Comparison of ENCODE assay signal across 8 cellular contexts in the genomic region with DNA sequence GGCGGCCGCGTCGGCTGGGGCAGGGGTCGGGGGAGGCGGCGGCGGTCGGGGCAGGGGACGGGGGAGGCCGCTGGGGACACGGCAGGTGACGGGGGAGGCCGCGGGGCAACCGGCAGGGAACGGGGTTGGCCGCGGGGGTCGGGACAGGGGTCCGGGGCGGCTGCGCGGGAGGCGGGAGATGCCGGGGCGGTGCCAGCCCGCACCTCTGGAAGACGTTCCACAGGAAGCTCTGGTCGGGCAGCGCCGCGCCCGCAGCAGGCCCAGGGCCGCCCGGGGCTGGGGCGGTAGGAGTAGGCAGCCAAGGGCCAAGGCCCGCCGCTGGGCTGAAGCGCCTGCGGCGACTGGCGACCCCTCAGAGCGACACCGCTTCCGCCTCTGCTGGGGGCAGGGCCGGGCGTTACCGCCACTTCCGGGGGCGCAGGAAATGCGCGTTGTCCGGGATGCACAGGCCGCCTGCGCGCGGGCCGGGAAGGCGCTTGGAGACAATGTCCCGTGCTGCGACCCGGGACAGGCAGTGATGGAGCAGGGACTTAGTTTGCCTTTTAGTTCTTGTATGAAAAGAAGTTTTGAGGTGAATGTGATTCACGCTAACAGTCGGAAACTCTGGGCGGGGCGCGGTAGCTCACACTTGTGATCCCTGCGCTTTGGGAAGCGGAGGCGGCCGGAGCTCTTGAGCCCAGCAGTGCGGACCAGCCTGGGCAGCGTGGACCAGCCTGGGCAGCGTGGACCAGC.
DNase-seq lines count a peak whose midpoint lies in the region; ATAC-seq and TF ChIP-seq lines count a peak whose summit lies in the region.

No MANE protein-coding gene starts in this region.

- TF ChIP-seq RAD21 in SK-N-SH (IDR thresholded peaks at IDR 0.05; ENCODE audit: low read length) = no peak

- H3K4me1 ChIP-seq in GM23248 (ENCODE audit: insufficient read depth) (no peaks in the 10 kb centered on the region), SK-N-SH (ENCODE audit: control insufficient read depth in 1 of 2, insufficient read depth in 2 of 2, low read depth in 1 of 2, low read length in 1 of 2) (peaks cover 0 to 5% of the 10 kb centered on the region in 2 experiments; a peak in 1 of 4 replicates), heart right ventricle (peaks cover 0 to 11% (median 6%) of the 10 kb centered on the region in 9 donors)

- H2AFZ ChIP-seq in GM23248 (peak overlapping the region; percentile 91), SK-N-SH (ENCODE audit: low read depth) (peak overlapping the region; percentile 85)

- H3K36me3 ChIP-seq in GM23248 (ENCODE audit: low read depth) (no peaks in the 10 kb centered on the region), SK-N-SH (replicated peaks in 1 of 2; ENCODE audit: control insufficient read depth in 1 of 2, insufficient read depth in 2 of 2, low read length in 1 of 2) (no peaks in the 10 kb centered on the region), heart right ventricle (peaks cover 0 to 14% (median 0%) of the 10 kb centered on the region in 9 donors)

- H3K4me3 ChIP-seq in GM23248 (peak overlapping the region; percentile 79), SK-N-SH (ENCODE audit: low read depth in 2 of 2, low read length in 1 of 2) (peak overlapping the region; percentile 68), heart right ventricle (peak overlapping the region; percentile 24 to 92 (median 77))

- no peaks in the 10 kb centered on the region for H3K9me2 ChIP-seq in GM23248 (ENCODE audit: insufficient read depth)
- no peaks in the 10 kb centered on the region for H3K9me2 ChIP-seq in SK-N-SH

- TF ChIP-seq EP300 in SK-N-SH (IDR thresholded peaks at IDR 0.05; ENCODE audit: borderline replicate concordance in 1 of 2, low read depth in 1 of 2, low read length in 1 of 2) = peak in 1 of 2 experiments; percentile 26; a peak in 1 of 4 replicates

- H3K27me3 Mint-ChIP-seq in type B pancreatic cell = peaks cover 3% of the 10 kb centered on the region

- H3K9me3 ChIP-seq in GM23248 (ENCODE audit: low read depth) (no peaks in the 10 kb centered on the region), SK-N-SH (no peaks in the 10 kb centered on the region), heart right ventricle (no peaks in the 10 kb centered on the region)

- H3K4me1 Mint-ChIP-seq in type B pancreatic cell (ENCODE audit: unreplicated experiment) = peaks cover 11% of the 10 kb centered on the region

- CTCF ChIA-PET in SK-N-SH (lab: Yijun Ruan, JAX) = interaction anchor here (1.0 kb wide), 2 partner anchors 11 to 425 kb away, joined by 3 to 4 read pairs; no protein-coding TSS in a partner anchor

- no peaks in the 10 kb centered on the region for H3K9me3 Mint-ChIP-seq in type B pancreatic cell

- H4K20me1 ChIP-seq in GM23248 (ENCODE audit: insufficient read depth) (no peaks in the 10 kb centered on the region), SK-N-SH (ENCODE audit: insufficient read depth) (no peaks in the 10 kb centered on the region)

- peak overlapping the region; percentile 93 for H3K4me3 Mint-ChIP-seq in type B pancreatic cell

- in situ Hi-C loops in GM23248 (cut with MboI) = loop anchor here (25.0 kb wide), 1 partner anchor 696 kb away; no protein-coding TSS in a partner anchor

- peak; percentile 95 to 99 (median 98) for ATAC-seq in heart right ventricle

- no peaks in the 10 kb centered on the region for H3K36me3 Mint-ChIP-seq in type B pancreatic cell

- H3K4me2 ChIP-seq in GM23248 (ENCODE audit: unreplicated experiment) (peak overlapping the region; percentile 83), SK-N-SH (peak overlapping the region; percentile 88)

- H3F3A ChIP-seq in GM23248 (ENCODE audit: insufficient read depth) (no peaks in the 10 kb centered on the region), SK-N-SH (replicated peaks; ENCODE audit: insufficient read depth) (no peaks in the 10 kb centered on the region)

- intact Hi-C loops in heart right ventricle (cut with DNase I) = no loop called here

- peak; percentile 75 for DNase-seq in EL
- peak; percentile 89 for DNase-seq in GM23248
- DNase-seq in LoVo (ENCODE audit: low spot score) = peak; percentile 85
- peak; percentile 93 for DNase-seq in SK-N-SH
- DNase-seq in activated naive CD8-positive, alpha-beta T cell treated with anti-CD3 and anti-CD28 coated beads, Interleukin-2, amount 50 U/mL, for 16 hours (ENCODE audit: low read depth, low spot score) = peak; percentile 42
- peak; percentile 80 to 86 for DNase-seq in heart right ventricle
- DNase-seq in pons (ENCODE audit: low spot score) = peak; percentile 63
- peak; percentile 80 for DNase-seq in type B pancreatic cell (ENCODE audit: extremely low spot score, unreplicated experiment)

- H3K27me3 ChIP-seq in GM23248 (replicated peaks; ENCODE audit: insufficient read depth) (no peaks in the 10 kb centered on the region), SK-N-SH (ENCODE audit: insufficient read depth) (no peaks in the 10 kb centered on the region), heart right ventricle (peaks cover 0 to 15% (median 5%) of the 10 kb centered on the region in 7 donors)

- POLR2A ChIA-PET in SK-N-SH (lab: Yijun Ruan, JAX) = interaction anchor here (1.4 kb wide), 1 partner anchor 40 kb away, joined by 6 read pairs; no protein-coding TSS in a partner anchor

- H3K27ac Mint-ChIP-seq in type B pancreatic cell = peak overlapping the region; percentile 78

- peak overlapping the region; percentile 36 for H3K27ac ChIP-seq in GM23248
- peak overlapping the region; percentile 42 to 80 for H3K27ac ChIP-seq in SK-N-SH (ENCODE audit: low read depth in 2 of 2, low read length in 1 of 2)
- H3K27ac ChIP-seq in heart right ventricle = peak overlapping the region; percentile 67 to 97 (median 88)

- TF ChIP-seq CTCF in SK-N-SH (IDR thresholded peaks at IDR 0.05) (no peak), heart right ventricle (IDR thresholded peaks at IDR 0.05) (no peak), type B pancreatic cell (conservative IDR thresholded peaks at IDR 0.05) (no peak)

- peaks cover 3% of the 10 kb centered on the region; the same call in 1 of the 2 replicates for H3K79me2 ChIP-seq in GM23248 (ENCODE audit: insufficient read depth)
- H3K79me2 ChIP-seq in SK-N-SH (ENCODE audit: insufficient read depth) = no peaks in the 10 kb centered on the region

- 0 to 1% methylated on average over 30 to 72 of the region's 75 CpGs for WGBS in GM23248 (ENCODE audit: low coverage in 1 of 2, low lambda C conversion rate in 2 of 2, missing lambda C conversion rate in 2 of 2), 2 experiments
- WGBS in SK-N-SH (ENCODE audit: low lambda C conversion rate) = 0% methylated on average over 19 of the region's 75 CpGs
- 0 to 2% methylated on average over 62 to 71 of the region's 75 CpGs for WGBS in heart right ventricle, 2 donors

- H3K9ac ChIP-seq in GM23248 = peak overlapping the region; percentile 82
- H3K9ac ChIP-seq in SK-N-SH = peak overlapping the region; percentile 68

TF ChIP-seq in SK-N-SH, 30 proteins besides CTCF, POLR2A, EP300 and RAD21 (continues in another document):
- TF ChIP-seq FOXM1 (IDR thresholded peaks at IDR 0.05; ENCODE audit: low read depth) (no peak; the same call in 1 of the 2 replicates), MXI1 (IDR thresholded peaks at IDR 0.05; ENCODE audit: low read depth, low read length) (peak; percentile 62; the same call in 1 of the 2 replicates), GABPA (IDR thresholded peaks at IDR 0.05; ENCODE audit: low read depth) (peak; percentile 87), RCOR1 (IDR thresholded peaks at IDR 0.05; ENCODE audit: low read length) (0 out of 2 replicates have a peak, but pooled peaks have one; percentile 45), RFX5 (IDR thresholded peaks at IDR 0.05; ENCODE audit: low read length) (no peak), FOSL2 (IDR thresholded peaks at IDR 0.05; ENCODE audit: borderline replicate concordance, low read depth) (no peak), SIN3A (IDR thresholded peaks at IDR 0.05; ENCODE audit: borderline replicate concordance, low read depth, low read length) (peak; percentile 23; the same call in 1 of the 2 replicates), YY1 (IDR thresholded peaks at IDR 0.05; ENCODE audit: low read depth) (peak; percentile 64), NRF1 (IDR thresholded peaks at IDR 0.05; ENCODE audit: low read depth, low read length) (peak; percentile 63), CHD2 (IDR thresholded peaks at IDR 0.05; ENCODE audit: low read length, partially characterized antibody) (peak; percentile 68), TEAD4 (IDR thresholded peaks at IDR 0.05; ENCODE audit: borderline replicate concordance, insufficient read depth) (no peak), SMC3 (IDR thresholded peaks at IDR 0.05; ENCODE audit: low read depth, low read length) (no peak), MEF2A (IDR thresholded peaks at IDR 0.05; ENCODE audit: borderline replicate concordance, low read depth) (no peak), FOXJ3 (CRISPR knock-in tag; IDR thresholded peaks at IDR 0.05) (no peak), TAF1 (IDR thresholded peaks at IDR 0.05; ENCODE audit: borderline replicate concordance, low read depth, low read length) (peak; percentile 86)
- TF ChIP-seq, protein P1, sequence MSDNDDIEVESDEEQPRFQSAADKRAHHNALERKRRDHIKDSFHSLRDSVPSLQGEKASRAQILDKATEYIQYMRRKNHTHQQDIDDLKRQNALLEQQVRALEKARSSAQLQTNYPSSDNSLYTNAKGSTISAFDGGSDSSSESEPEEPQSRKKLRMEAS (IDR thresholded peaks at IDR 0.05; ENCODE audit: low read depth) = peak; percentile 82
- TF ChIP-seq, protein P2, sequence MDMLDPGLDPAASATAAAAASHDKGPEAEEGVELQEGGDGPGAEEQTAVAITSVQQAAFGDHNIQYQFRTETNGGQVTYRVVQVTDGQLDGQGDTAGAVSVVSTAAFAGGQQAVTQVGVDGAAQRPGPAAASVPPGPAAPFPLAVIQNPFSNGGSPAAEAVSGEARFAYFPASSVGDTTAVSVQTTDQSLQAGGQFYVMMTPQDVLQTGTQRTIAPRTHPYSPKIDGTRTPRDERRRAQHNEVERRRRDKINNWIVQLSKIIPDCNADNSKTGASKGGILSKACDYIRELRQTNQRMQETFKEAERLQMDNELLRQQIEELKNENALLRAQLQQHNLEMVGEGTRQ (IDR thresholded peaks at IDR 0.05; ENCODE audit: borderline replicate concordance, low read depth, low read length) = no peak
- TF ChIP-seq, protein P3, sequence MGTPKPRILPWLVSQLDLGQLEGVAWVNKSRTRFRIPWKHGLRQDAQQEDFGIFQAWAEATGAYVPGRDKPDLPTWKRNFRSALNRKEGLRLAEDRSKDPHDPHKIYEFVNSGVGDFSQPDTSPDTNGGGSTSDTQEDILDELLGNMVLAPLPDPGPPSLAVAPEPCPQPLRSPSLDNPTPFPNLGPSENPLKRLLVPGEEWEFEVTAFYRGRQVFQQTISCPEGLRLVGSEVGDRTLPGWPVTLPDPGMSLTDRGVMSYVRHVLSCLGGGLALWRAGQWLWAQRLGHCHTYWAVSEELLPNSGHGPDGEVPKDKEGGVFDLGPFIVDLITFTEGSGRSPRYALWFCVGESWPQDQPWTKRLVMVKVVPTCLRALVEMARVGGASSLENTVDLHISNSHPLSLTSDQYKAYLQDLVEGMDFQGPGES (IDR thresholded peaks at IDR 0.05; ENCODE audit: low read depth, low read length) = no peak

Comparison
In these comparisons a context has a peak if more than half of its experiments do, and no peak if none do; other contexts are left out.
1. Peak in every context shown above with its lines: DNase-seq, ATAC-seq, H3K4me3 ChIP-seq and H3K27ac ChIP-seq.
2. DNase-seq: peak in every context shown above with its lines; median percentile 93 in SK-N-SH; 89 in GM23248; 85 in LoVo; 83 in heart right ventricle; 80 in type B pancreatic cell; 75 in EL; 63 in pons; 42 in activated naive CD8-positive, alpha-beta T cell treated with anti-CD3 and anti-CD28 coated beads, Interleukin-2, amount 50 U/mL, for 16 hours.
3. H3K27ac ChIP-seq: peak in every context shown above with its lines; median percentile 88 in heart right ventricle; 61 in SK-N-SH; 36 in GM23248.